Comparison of ENCODE assay signal across 17 cellular contexts in genomic region chr13:95226051-95226450, GRCh38.
"Had no signal": no experiment of that assay in that cellular context is flagged by ENCODE, and none has a peak within 500 bp of the region (broad histone marks: within the 10 kb centered on the region; RNA-seq: fewer than 3 reads in every experiment).

No MANE protein-coding gene starts in this region.

- H3K4me1 Mint-ChIP-seq: neural progenitor cell had no signal

- H3K9me3 ChIP-seq: tibial nerve had no signal

- H3K27me3 ChIP-seq: brain microvascular endothelial cell, foreskin keratinocyte, neural progenitor cell, tibial nerve had no signal

- H3K27ac Mint-ChIP-seq: activated CD4-positive, alpha-beta memory T cell treated with anti-CD3 and anti-CD28 coated beads for 36 hours; activated naive CD8-positive, alpha-beta T cell treated with anti-CD3 and anti-CD28 coated beads for 36 hours; neural progenitor cell; stimulated activated effector memory CD8-positive, alpha-beta T cell treated with anti-CD3 and anti-CD28 coated beads, Interleukin-12 subunit alpha, Interleukin-12 subunit beta, amount 100 ng/mL, for 72 hours had no signal

- H3K27ac ChIP-seq: brain microvascular endothelial cell, foreskin keratinocyte, neural progenitor cell, tibial nerve had no signal

- H3K4me3 Mint-ChIP-seq: activated CD4-positive, alpha-beta memory T cell treated with anti-CD3 and anti-CD28 coated beads for 36 hours; activated naive CD8-positive, alpha-beta T cell treated with anti-CD3 and anti-CD28 coated beads for 36 hours; activated T-cell treated with anti-CD3 and anti-CD28 coated beads, Interleukin-2, amount 50 U/mL, for 4 hours; neural progenitor cell; stimulated activated effector memory CD8-positive, alpha-beta T cell treated with anti-CD3 and anti-CD28 coated beads, Interleukin-12 subunit alpha, Interleukin-12 subunit beta, amount 100 ng/mL, for 72 hours had no signal

- H3K36me3 Mint-ChIP-seq: stimulated activated effector memory CD8-positive, alpha-beta T cell treated with anti-CD3 and anti-CD28 coated beads, Interleukin-12 subunit alpha, Interleukin-12 subunit beta, amount 100 ng/mL, for 72 hours had no signal

- FAIRE-seq: endometrium, islet of Langerhans had no signal

- H2AFZ ChIP-seq: neural progenitor cell had no signal

- H3K9ac ChIP-seq: neural progenitor cell had no signal

- H3K4me3 ChIP-seq: neural progenitor cell, skin epidermis, tibial nerve had no signal

- H3K27me3 Mint-ChIP-seq: activated CD4-positive, alpha-beta memory T cell treated with anti-CD3 and anti-CD28 coated beads for 36 hours; activated naive CD8-positive, alpha-beta T cell treated with anti-CD3 and anti-CD28 coated beads for 36 hours had no signal

- DNase-seq: activated CD4-positive, alpha-beta memory T cell treated with anti-CD3 and anti-CD28 coated beads for 36 hours; activated CD4-positive, CD25-positive, alpha-beta regulatory T cell treated with anti-CD3 and anti-CD28 coated beads, Interleukin-2, amount 50 U/mL, for 72 hours; activated gamma-delta T cell treated with Interleukin-2 at 50 U/mL for 16 hours; activated naive CD8-positive, alpha-beta T cell treated with anti-CD3 and anti-CD28 coated beads for 36 hours; activated T-cell treated with anti-CD3 and anti-CD28 coated beads, Interleukin-2, amount 50 U/mL, for 4 hours; brain microvascular endothelial cell; cerebellar nuclear complex; foreskin keratinocyte; head of caudate nucleus; mesendoderm had no signal

- H3K4me1 ChIP-seq: foreskin keratinocyte, neural progenitor cell had no signal

- H3K4me2 ChIP-seq: neural progenitor cell had no signal

- H3K36me3 ChIP-seq: brain microvascular endothelial cell, neural progenitor cell, tibial nerve had no signal

- ATAC-seq: activated T-cell treated with anti-CD3 and anti-CD28 coated beads, Interleukin-2, amount 50 U/mL, for 4 hours; foreskin keratinocyte; left lobe of liver; stimulated activated effector memory CD8-positive, alpha-beta T cell treated with anti-CD3 and anti-CD28 coated beads, Interleukin-12 subunit alpha, Interleukin-12 subunit beta, amount 100 ng/mL, for 72 hours had no signal

- H3K9me3 Mint-ChIP-seq: activated CD4-positive, alpha-beta memory T cell treated with anti-CD3 and anti-CD28 coated beads for 36 hours; activated naive CD8-positive, alpha-beta T cell treated with anti-CD3 and anti-CD28 coated beads for 36 hours; activated T-cell treated with anti-CD3 and anti-CD28 coated beads, Interleukin-2, amount 50 U/mL, for 4 hours; stimulated activated effector memory CD8-positive, alpha-beta T cell treated with anti-CD3 and anti-CD28 coated beads, Interleukin-12 subunit alpha, Interleukin-12 subunit beta, amount 100 ng/mL, for 72 hours had no signal
